20 cellular contexts compared by ENCODE assay signal in genomic region chr20:16027710-16028109, GRCh38.
DNase-seq lines count a peak whose midpoint lies in the region; ATAC-seq and TF ChIP-seq lines count a peak whose summit lies in the region.
"Had no signal": no experiment of that assay in that cellular context is flagged by ENCODE, and none has a peak within 500 bp of the region (broad histone marks: within the 10 kb centered on the region; RNA-seq: fewer than 3 reads in every experiment).

No MANE protein-coding gene starts in this region.

- H3K4me3 ChIP-seq in GM23338 (no peak overlapping the region), endodermal cell (ENCODE audit: low read length) (no peak overlapping the region)
- H3K4me3 ChIP-seq: A549 had no signal

- H3K27me3 ChIP-seq in GM23338 (ENCODE audit: insufficient read depth) (no peaks in the 10 kb centered on the region), endodermal cell (ENCODE audit: control insufficient read depth, insufficient read depth, low read length, poor library complexity, severe bottlenecking) (no peaks in the 10 kb centered on the region)

- H3F3A ChIP-seq in GM23338 (replicated peaks; ENCODE audit: low read depth) = no peaks in the 10 kb centered on the region

- TF ChIP-seq CTCF in GM23338 (conservative IDR thresholded peaks at IDR 0.05; ENCODE audit: low read depth in 2 of 2) (no peak), WTC11 (IDR thresholded peaks at IDR 0.05) (no peak), endodermal cell (conservative IDR thresholded peaks at IDR 0.05) (no peak)

- H3K4me1 ChIP-seq in GM23338 (ENCODE audit: insufficient read depth) = 0 out of 2 replicates have a peak, but pooled peaks cover 7% of the 10 kb centered on the region
- peaks cover 14% of the 10 kb centered on the region for H3K4me1 ChIP-seq in endodermal cell (ENCODE audit: control insufficient read depth, insufficient read depth, low read length)
- H3K4me1 ChIP-seq: A549 had no signal

- peaks cover 10% of the 10 kb centered on the region for H3K27me3 Mint-ChIP-seq in GM23338 (ENCODE audit: insufficient read depth, low read depth, poor library complexity)
- H3K27me3 Mint-ChIP-seq in WTC11 (ENCODE audit: low read depth) = no peaks in the 10 kb centered on the region
- H3K27me3 Mint-ChIP-seq in endodermal cell (ENCODE audit: insufficient read depth) = no peaks in the 10 kb centered on the region
- H3K27me3 Mint-ChIP-seq in stimulated activated memory B cell treated with anti-CD40 and anti-IgM and Interleukin-4, amounts not matched to agents 10 μg/mL and 1 μg/mL and 100 μg/mL, for 72 hours = no peaks in the 10 kb centered on the region
- H3K27me3 Mint-ChIP-seq: IgD-negative memory B cell had no signal

- peak; percentile 13 for DNase-seq in GM23338 (ENCODE audit: low spot score)
- DNase-seq in WTC11 (ENCODE audit: low spot score) = no peak
- DNase-seq in endodermal cell = no peak
- DNase-seq in stimulated activated CD8-positive, alpha-beta memory T cell treated with anti-CD3 and anti-CD28 coated beads, Interleukin-4, amount 100 ng/mL, for 48 hours = no peak
- no peak for DNase-seq in NCI-H146 (lab: John Stamatoyannopoulos, UW)
- DNase-seq: C1 segment of cervical spinal cord, DMS79, Karpas-422, NCI-H1092, NCI-H1436 treated with DMSO at 0.1 percent for 48 hours, NCI-H2081, NCI-H2171 treated with DMSO at 0.1 percent for 48 hours, NCI-H446, OCI-M1, Right ventricle myocardium superior, SK-N-SH had no signal

- H3K27ac ChIP-seq in GM23338 (ENCODE audit: low read depth) = no peak overlapping the region
- H3K27ac ChIP-seq in endodermal cell (ENCODE audit: low read depth, low read length) = peak overlapping the region; percentile 78
- H3K27ac ChIP-seq: A549 had no signal

- CTCF ChIA-PET in WTC11 (lab: Charles Lee) = interaction anchor here (1.6 kb wide), 1 partner anchor 374 kb away, joined by 4 read pairs; no protein-coding TSS in a partner anchor

- H3K36me3 Mint-ChIP-seq in GM23338 (ENCODE audit: low read depth) (no peaks in the 10 kb centered on the region), WTC11 (no peaks in the 10 kb centered on the region), endodermal cell (ENCODE audit: low read depth) (no peaks in the 10 kb centered on the region)
- H3K36me3 Mint-ChIP-seq in stimulated activated memory B cell treated with anti-CD40 and anti-IgM and Interleukin-4, amounts not matched to agents 10 μg/mL and 1 μg/mL and 100 μg/mL, for 72 hours = peaks cover 22% of the 10 kb centered on the region
- H3K36me3 Mint-ChIP-seq: IgD-negative memory B cell had no signal

- H3K9me2 ChIP-seq in GM23338 (ENCODE audit: insufficient read depth) = 0 out of 2 replicates have a peak, but pooled peaks cover 5% of the 10 kb centered on the region
- H3K9me2 ChIP-seq: SK-N-SH had no signal

- POLR2A ChIA-PET in WTC11 (lab: Charles Lee) = interaction anchor here (0.6 kb wide), 1 partner anchor 297 kb away, joined by 3 read pairs; no protein-coding TSS in a partner anchor

- H3K27ac Mint-ChIP-seq in GM23338 (no peak overlapping the region), WTC11 (no peak overlapping the region), endodermal cell (no peak overlapping the region)
- peak overlapping the region; percentile 70 for H3K27ac Mint-ChIP-seq in stimulated activated memory B cell treated with anti-CD40 and anti-IgM and Interleukin-4, amounts not matched to agents 10 μg/mL and 1 μg/mL and 100 μg/mL, for 72 hours

- no peak overlapping the region for H3K4me2 ChIP-seq in GM23338
- H3K4me2 ChIP-seq: A549, SK-N-SH had no signal

- H2AFZ ChIP-seq in GM23338 = no peak overlapping the region; the same call in 1 of the 2 replicates

- H3K79me2 ChIP-seq in GM23338 (replicated peaks; ENCODE audit: insufficient read depth) = no peaks in the 10 kb centered on the region

- ATAC-seq in GM23338 (peak; percentile 86), WTC11 (peak; percentile 83), GM18505 (IDR thresholded peaks at IDR 0.05; ENCODE audit: unreplicated experiment) (no peak)
- ATAC-seq in stimulated activated memory B cell treated with anti-CD40 and anti-IgM and Interleukin-4, amounts not matched to agents 10 μg/mL and 1 μg/mL and 100 μg/mL, for 72 hours = no peak
- ATAC-seq: A549 had no signal

- no peaks in the 10 kb centered on the region for H3K9me3 ChIP-seq in endodermal cell (ENCODE audit: control insufficient read depth, low read length)
- H3K9me3 ChIP-seq: A549, SK-N-SH had no signal

- no peak overlapping the region for H3K9ac ChIP-seq in endodermal cell (ENCODE audit: extremely low read depth, low read length, poor library complexity, severe bottlenecking)
- H3K9ac ChIP-seq: SK-N-SH had no signal

- peaks cover 19% of the 10 kb centered on the region for H3K4me1 Mint-ChIP-seq in GM23338
- H3K4me1 Mint-ChIP-seq in WTC11 = peaks cover 22% of the 10 kb centered on the region
- H3K4me1 Mint-ChIP-seq in endodermal cell = peaks cover 20% of the 10 kb centered on the region
- H3K4me1 Mint-ChIP-seq in stimulated activated memory B cell treated with anti-CD40 and anti-IgM and Interleukin-4, amounts not matched to agents 10 μg/mL and 1 μg/mL and 100 μg/mL, for 72 hours = peaks cover 49% of the 10 kb centered on the region

- H3K36me3 ChIP-seq in GM23338 (ENCODE audit: insufficient read depth) = no peaks in the 10 kb centered on the region
- no peaks in the 10 kb centered on the region for H3K36me3 ChIP-seq in endodermal cell (ENCODE audit: control insufficient read depth, insufficient read depth, low read length)

- no peaks in the 10 kb centered on the region for H4K20me1 ChIP-seq in GM23338 (replicated peaks; ENCODE audit: insufficient read depth)

- H3K9me3 Mint-ChIP-seq in GM23338 (no peaks in the 10 kb centered on the region), WTC11 (peaks cover 4% of the 10 kb centered on the region; the same call in 1 of the 2 replicates), endodermal cell (no peaks in the 10 kb centered on the region)
- H3K9me3 Mint-ChIP-seq in stimulated activated memory B cell treated with anti-CD40 and anti-IgM and Interleukin-4, amounts not matched to agents 10 μg/mL and 1 μg/mL and 100 μg/mL, for 72 hours = peaks cover 11% of the 10 kb centered on the region

- H3K4me3 Mint-ChIP-seq in GM23338 (no peak overlapping the region), WTC11 (no peak overlapping the region), endodermal cell (no peak overlapping the region)
- H3K4me3 Mint-ChIP-seq in stimulated activated memory B cell treated with anti-CD40 and anti-IgM and Interleukin-4, amounts not matched to agents 10 μg/mL and 1 μg/mL and 100 μg/mL, for 72 hours = no peak overlapping the region

- TF ChIP-seq POLR2A in GM18505 (IDR thresholded peaks at IDR 0.05; ENCODE audit: borderline replicate concordance, extremely low read depth, insufficient read depth, insufficient read length) = no peak

TF ChIP-seq in GM23338, 12 proteins besides CTCF, POLR2A, EP300 and RAD21 (continues in another document):
- TF ChIP-seq, protein P1, sequence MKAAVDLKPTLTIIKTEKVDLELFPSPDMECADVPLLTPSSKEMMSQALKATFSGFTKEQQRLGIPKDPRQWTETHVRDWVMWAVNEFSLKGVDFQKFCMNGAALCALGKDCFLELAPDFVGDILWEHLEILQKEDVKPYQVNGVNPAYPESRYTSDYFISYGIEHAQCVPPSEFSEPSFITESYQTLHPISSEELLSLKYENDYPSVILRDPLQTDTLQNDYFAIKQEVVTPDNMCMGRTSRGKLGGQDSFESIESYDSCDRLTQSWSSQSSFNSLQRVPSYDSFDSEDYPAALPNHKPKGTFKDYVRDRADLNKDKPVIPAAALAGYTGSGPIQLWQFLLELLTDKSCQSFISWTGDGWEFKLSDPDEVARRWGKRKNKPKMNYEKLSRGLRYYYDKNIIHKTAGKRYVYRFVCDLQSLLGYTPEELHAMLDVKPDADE (IDR thresholded peaks at IDR 0.05) = no peak
- TF ChIP-seq EZH2 (IDR thresholded peaks at IDR 0.05; ENCODE audit: low read depth, unreplicated experiment) = no peak

TF ChIP-seq in WTC11, 78 proteins besides CTCF, POLR2A, EP300 and RAD21:
- TF ChIP-seq FOXK1 (CRISPR knock-in tag; IDR thresholded peaks at IDR 0.05) = no peak
- 0 out of 2 replicates have a peak, but pooled peaks have one; percentile 5 for TF ChIP-seq HMGA2 (CRISPR knock-in tag; IDR thresholded peaks at IDR 0.05)

Comparison
In these comparisons a context has a peak if more than half of its experiments do, and no peak if none do; other contexts are left out.
1. ATAC-seq: peak in GM23338 (single experiment) and WTC11 (single experiment); none in stimulated activated memory B cell treated with anti-CD40 and anti-IgM and Interleukin-4, amounts not matched to agents 10 μg/mL and 1 μg/mL and 100 μg/mL, for 72 hours (single experiment) and GM18505 (single experiment).